ENCODE assay signal across 8 cellular contexts in the genomic region with DNA sequence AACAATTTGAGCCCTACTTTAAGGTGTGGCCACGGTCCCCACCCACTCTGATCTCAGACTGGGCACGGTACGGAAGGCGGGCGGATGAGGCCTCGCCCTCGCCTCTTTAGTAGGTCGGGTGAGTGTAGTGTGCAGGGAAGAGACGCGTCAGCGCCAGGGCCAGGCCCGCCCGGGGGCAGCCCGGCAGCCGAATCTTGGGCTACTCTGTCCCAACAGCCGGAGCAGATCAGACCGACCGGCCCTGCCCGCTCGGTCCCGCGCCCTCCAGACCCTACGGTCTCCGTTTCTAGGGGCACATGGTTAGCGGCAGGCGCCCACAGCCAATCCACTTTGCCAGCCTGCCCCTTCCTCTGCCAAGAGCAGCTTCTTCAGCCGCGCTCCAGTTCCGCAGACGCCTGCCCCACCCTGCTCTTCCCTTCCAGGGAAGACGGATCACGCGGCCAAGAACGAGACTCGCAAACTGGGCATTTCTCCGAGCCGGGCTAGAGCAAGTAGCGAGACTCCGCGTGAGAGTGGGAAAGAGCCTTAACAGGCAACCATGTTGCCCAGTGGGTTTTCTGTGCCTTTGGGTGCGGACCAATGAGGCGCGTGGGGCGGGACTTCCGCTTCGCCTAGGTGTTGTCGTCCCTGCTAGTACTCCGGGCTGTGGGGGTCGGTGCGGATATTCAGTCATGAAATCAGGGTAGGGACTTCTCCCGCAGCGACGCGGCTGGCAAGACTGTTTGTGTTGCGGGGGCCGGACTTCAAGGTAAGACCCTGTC. TPM values are rescaled to one million over a fixed set of nuclear protein-coding genes. Genes with fewer than 3 reads are reported as not detected.
DNase-seq lines count a peak whose midpoint lies in the region; ATAC-seq and TF ChIP-seq lines count a peak whose summit lies in the region.

A gene with protein sequence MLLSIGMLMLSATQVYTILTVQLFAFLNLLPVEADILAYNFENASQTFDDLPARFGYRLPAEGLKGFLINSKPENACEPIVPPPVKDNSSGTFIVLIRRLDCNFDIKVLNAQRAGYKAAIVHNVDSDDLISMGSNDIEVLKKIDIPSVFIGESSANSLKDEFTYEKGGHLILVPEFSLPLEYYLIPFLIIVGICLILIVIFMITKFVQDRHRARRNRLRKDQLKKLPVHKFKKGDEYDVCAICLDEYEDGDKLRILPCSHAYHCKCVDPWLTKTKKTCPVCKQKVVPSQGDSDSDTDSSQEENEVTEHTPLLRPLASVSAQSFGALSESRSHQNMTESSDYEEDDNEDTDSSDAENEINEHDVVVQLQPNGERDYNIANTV (plus strand): TSS at position 610 of the 761 bp plus-strand sequence. CDS start 32,812 bp downstream, outside the sequence.

- TF ChIP-seq CTCF in C4-2B (conservative IDR thresholded peaks at IDR 0.05) (no peak), coronary artery (IDR thresholded peaks at IDR 0.05) (no peak)

- peaks cover 10% of the 10 kb centered on the region for H3K27me3 Mint-ChIP-seq in activated CD4-positive, alpha-beta T cell treated with anti-CD3 and anti-CD28 coated beads, Interleukin-2, amount 10 ng/mL, durations not matched to agents 7 days and 5 days

- H3K4me3 Mint-ChIP-seq in activated CD4-positive, alpha-beta T cell treated with anti-CD3 and anti-CD28 coated beads, Interleukin-2, amount 10 ng/mL, durations not matched to agents 7 days and 5 days, result peak within 1 kb of the TSS; percentile 90

- peak within 1 kb of the TSS; percentile 88 for H3K27ac ChIP-seq in C4-2B
- H3K27ac ChIP-seq in coronary artery, result peak within 1 kb of the TSS; percentile 97 to 98

- H3K9me3 Mint-ChIP-seq in activated CD4-positive, alpha-beta T cell treated with anti-CD3 and anti-CD28 coated beads, Interleukin-2, amount 10 ng/mL, durations not matched to agents 7 days and 5 days, result no peaks in the 10 kb centered on the region

- H3K4me1 Mint-ChIP-seq in activated CD4-positive, alpha-beta T cell treated with anti-CD3 and anti-CD28 coated beads, Interleukin-2, amount 10 ng/mL, durations not matched to agents 7 days and 5 days, result peaks cover 48% of the 10 kb centered on the region

- H3K36me3 Mint-ChIP-seq in activated CD4-positive, alpha-beta T cell treated with anti-CD3 and anti-CD28 coated beads, Interleukin-2, amount 10 ng/mL, durations not matched to agents 7 days and 5 days (ENCODE audit: low read depth), result peaks cover 17% of the 10 kb centered on the region

- ATAC-seq in GM19372 (IDR thresholded peaks at IDR 0.05; ENCODE audit: low read depth, unreplicated experiment), result peak; percentile 90
- ATAC-seq in HG03521 (IDR thresholded peaks at IDR 0.05; ENCODE audit: unreplicated experiment), result peak; percentile 91
- ATAC-seq in left colon, result peak; percentile 93

- POLR2A ChIA-PET in activated CD4-positive, alpha-beta T cell treated with anti-CD3 and anti-CD28 coated beads, Interleukin-2, amount 10 ng/mL, durations not matched to agents 7 days and 5 days (lab: Charles Lee), result no interaction called here

- H3K4me3 ChIP-seq in coronary artery, result peak within 1 kb of the TSS; percentile 92

- CTCF ChIA-PET in activated CD4-positive, alpha-beta T cell treated with anti-CD3 and anti-CD28 coated beads, Interleukin-2, amount 10 ng/mL, durations not matched to agents 7 days and 5 days (lab: Charles Lee), result interaction anchor here (0.9 to 1.8 kb wide), 3 partner anchors 12 to 250 kb away, joined by 3 to 6 read pairs (median 3); partner anchors contain the start of gene COMMD2

- DNase-seq in NCI-H69 (lab: John Stamatoyannopoulos, UW) (peak; percentile 92), coronary artery (ENCODE audit: low spot score) (peak; percentile 98), left colon (peak; percentile 97 to 98)
- DNase-seq in activated CD4-positive, alpha-beta T cell treated with anti-CD3 and anti-CD28 coated beads, Interleukin-2, amount 10 ng/mL, durations not matched to agents 7 days and 5 days, result peak; percentile 94
- DNase-seq in stimulated activated CD4-positive, alpha-beta T cell treated with anti-CD3 and anti-CD28 coated beads, Interleukin-1b, Interleukin-23, amount 100 ng/mL, for 4 hours (ENCODE audit: low read depth in 2 of 2), result peak; percentile 86 to 88

- intact Hi-C loops in left colon (cut with DNase I, micrococcal nuclease), result no loop called here

- H3K27ac Mint-ChIP-seq in activated CD4-positive, alpha-beta T cell treated with anti-CD3 and anti-CD28 coated beads, Interleukin-2, amount 10 ng/mL, durations not matched to agents 7 days and 5 days, result peak within 1 kb of the TSS; percentile 99

RNA-seq across cellular contexts. Expression of the gene that starts here (rescaled TPM):
- 10 to 100 TPM; 33.0 to 45.7 TPM for total RNA-seq in activated CD4-positive, alpha-beta T cell treated with anti-CD3 and anti-CD28 coated beads, Interleukin-2, amount 10 ng/mL, durations not matched to agents 7 days and 5 days
- 10 to 100 TPM; 47.5 to 61.7 TPM for total RNA-seq in left colon

Comparison
In these comparisons a context has a peak if more than half of its experiments do, and no peak if none do; other contexts are left out.
1. Peak in every context shown above with its lines: DNase-seq, ATAC-seq, H3K4me3 ChIP-seq and H3K27ac ChIP-seq.